8 cellular contexts compared by ENCODE assay signal in genomic region chrX:15497865-15498264, GRCh38. TPM values are rescaled to one million over a fixed set of nuclear protein-coding genes. Genes with fewer than 3 reads are reported as not detected.
DNase-seq lines count a peak whose midpoint lies in the region; ATAC-seq and TF ChIP-seq lines count a peak whose summit lies in the region.

No MANE protein-coding gene starts in this region.

- H3K27me3 ChIP-seq in esophagus muscularis mucosa (no peaks in the 10 kb centered on the region), vagina (no peaks in the 10 kb centered on the region)

- H3K27me3 Mint-ChIP-seq in natural killer cell treated with Interleukin-12 subunit alpha and Interleukin-12 subunit beta and Interleukin-15 and Interleukin-18, amount 100 ng/mL, for 72 hours: peaks cover 0 to 38% of the 10 kb centered on the region in 2 donors

- no peaks in the 10 kb centered on the region for H3K36me3 Mint-ChIP-seq in natural killer cell treated with Interleukin-12 subunit alpha and Interleukin-12 subunit beta and Interleukin-15 and Interleukin-18, amount 100 ng/mL, for 72 hours

- H3K4me3 Mint-ChIP-seq in natural killer cell treated with Interleukin-12 subunit alpha and Interleukin-12 subunit beta and Interleukin-15 and Interleukin-18, amount 100 ng/mL, for 72 hours: no peak overlapping the region

- H3K9me3 ChIP-seq in esophagus muscularis mucosa: no peaks in the 10 kb centered on the region
- no peaks in the 10 kb centered on the region for H3K9me3 ChIP-seq in vagina

- TF ChIP-seq EP300 in esophagus muscularis mucosa (IDR thresholded peaks at IDR 0.05): no peak

- ATAC-seq in natural killer cell treated with Interleukin-12 subunit alpha and Interleukin-12 subunit beta and Interleukin-15 and Interleukin-18, amount 100 ng/mL, for 72 hours: no peak
- no peak for ATAC-seq in HG02840 (IDR thresholded peaks at IDR 0.05; ENCODE audit: low FRiP score, unreplicated experiment)

- peak; percentile 45 for DNase-seq in COLO668 (lab: John Stamatoyannopoulos, UW; ENCODE audit: unreplicated experiment)
- DNase-seq in HFF-Myc (ENCODE audit: extremely low read depth, low read depth): no peak
- peak; percentile 32 for DNase-seq in NCI-H82 treated with DMSO at 0.1 percent for 48 hours (lab: John Stamatoyannopoulos, UW; ENCODE audit: unreplicated experiment)
- DNase-seq in activated CD8-positive, alpha-beta memory T cell treated with anti-CD3 and anti-CD28 coated beads for 48 hours (ENCODE audit: low read depth in 2 of 3, low spot score in 2 of 3): peak in 2 of 3 experiments; percentile 1 to 13
- no peak for DNase-seq in esophagus muscularis mucosa (ENCODE audit: extremely low spot score)
- DNase-seq in natural killer cell treated with Interleukin-12 subunit alpha and Interleukin-12 subunit beta and Interleukin-15 and Interleukin-18, amount 100 ng/mL, for 72 hours (ENCODE audit: low spot score): peak; percentile 69
- no peak for DNase-seq in vagina (ENCODE audit: extremely low spot score in 2 of 2)

- no peaks in the 10 kb centered on the region for H3K9me3 Mint-ChIP-seq in natural killer cell treated with Interleukin-12 subunit alpha and Interleukin-12 subunit beta and Interleukin-15 and Interleukin-18, amount 100 ng/mL, for 72 hours

- no peak for TF ChIP-seq POLR2A in esophagus muscularis mucosa (IDR thresholded peaks at IDR 0.05; ENCODE audit: low read depth)
- no peak for TF ChIP-seq POLR2A in vagina (IDR thresholded peaks at IDR 0.05)

- H3K4me1 ChIP-seq in esophagus muscularis mucosa (no peaks in the 10 kb centered on the region), vagina (no peaks in the 10 kb centered on the region)

- H3K36me3 ChIP-seq in esophagus muscularis mucosa (no peaks in the 10 kb centered on the region), vagina (no peaks in the 10 kb centered on the region)

- no peak overlapping the region for H3K27ac Mint-ChIP-seq in natural killer cell treated with Interleukin-12 subunit alpha and Interleukin-12 subunit beta and Interleukin-15 and Interleukin-18, amount 100 ng/mL, for 72 hours

- peak; percentile 70 for TF ChIP-seq CTCF in HFF-Myc (IDR thresholded peaks at IDR 0.05; ENCODE audit: low read depth, low read length, missing control alignments)
- TF ChIP-seq CTCF in esophagus muscularis mucosa (IDR thresholded peaks at IDR 0.05): peak; percentile 48 to 56 (median 52)
- TF ChIP-seq CTCF in vagina (IDR thresholded peaks at IDR 0.05): peak; percentile 16 to 28 (median 20)

- 16% methylated on average over 4 of the region's 4 CpGs for WGBS in esophagus muscularis mucosa

- H3K4me3 ChIP-seq in HFF-Myc (replicated peaks; ENCODE audit: low read depth, low read length) (no peak overlapping the region), esophagus muscularis mucosa (no peak overlapping the region), vagina (no peak overlapping the region)

- intact Hi-C loops in esophagus muscularis mucosa (cut with DNase I): no loop called here
- intact Hi-C loops in vagina (cut with DNase I): no loop called here

- H3K27ac ChIP-seq in esophagus muscularis mucosa (replicated peaks in 1 of 4) (no peak overlapping the region), vagina (no peak overlapping the region)

- H3K4me1 Mint-ChIP-seq in natural killer cell treated with Interleukin-12 subunit alpha and Interleukin-12 subunit beta and Interleukin-15 and Interleukin-18, amount 100 ng/mL, for 72 hours (ENCODE audit: low read depth in 2 of 2): peaks cover 13 to 15% of the 10 kb centered on the region in 2 donors

RNA-seq across cellular contexts. Expression of gene BMX, which starts 2.7 kb away (rescaled TPM):
- 1 to 10 TPM; 2.0 to 2.9 (median 2.7) TPM for total RNA-seq in esophagus muscularis mucosa
- total RNA-seq in natural killer cell treated with Interleukin-12 subunit alpha and Interleukin-12 subunit beta and Interleukin-15 and Interleukin-18, amount 100 ng/mL, for 72 hours: 1 to 10 TPM in 1 of 2 donors, not detected in 1; 1.0 TPM
- 2.0 TPM for total RNA-seq in vagina

RNA-seq across cellular contexts. Expression of gene PIR, which starts 4.7 kb away (rescaled TPM):
- total RNA-seq in esophagus muscularis mucosa (10 to 100 TPM; 12.1 to 24.9 (median 19.3) TPM), vagina (24.1 TPM)
- 1 to 10 TPM; 4.9 to 5.4 TPM for total RNA-seq in natural killer cell treated with Interleukin-12 subunit alpha and Interleukin-12 subunit beta and Interleukin-15 and Interleukin-18, amount 100 ng/mL, for 72 hours

Comparison
In these comparisons a context has a peak if more than half of its experiments do, and no peak if none do; other contexts are left out.
1. DNase-seq: peak in COLO668 (single experiment), NCI-H82 treated with DMSO at 0.1 percent for 48 hours (single experiment), activated CD8-positive, alpha-beta memory T cell treated with anti-CD3 and anti-CD28 coated beads for 48 hours (2 of 3) and natural killer cell treated with Interleukin-12 subunit alpha and Interleukin-12 subunit beta and Interleukin-15 and Interleukin-18, amount 100 ng/mL, for 72 hours (single experiment); none in HFF-Myc (single experiment), esophagus muscularis mucosa (single experiment) and vagina (0 of 2).
2. CTCF ChIP-seq: peak in every context shown above with its lines; median percentile 70 in HFF-Myc; 52 in esophagus muscularis mucosa; 20 in vagina.